Comparison of ENCODE assay signal across 10 cellular contexts in genomic region chr14:102215071-102215470, GRCh38.
DNase-seq lines count a peak whose midpoint lies in the region; ATAC-seq and TF ChIP-seq lines count a peak whose summit lies in the region.
"Had no signal": no experiment of that assay in that cellular context is flagged by ENCODE, and none has a peak within 500 bp of the region (broad histone marks: within the 10 kb centered on the region; RNA-seq: fewer than 3 reads in every experiment).

No MANE protein-coding gene starts in this region.

- TF ChIP-seq POLR2A in gastrocnemius medialis (IDR thresholded peaks at IDR 0.05) (no peak), breast epithelium (IDR thresholded peaks at IDR 0.05) (no peak)

- H3K9me2 ChIP-seq in hepatocyte (replicated peaks; ENCODE audit: insufficient read depth): no peaks in the 10 kb centered on the region

- peaks cover 13% of the 10 kb centered on the region for H3K36me3 Mint-ChIP-seq in brain
- H3K36me3 Mint-ChIP-seq in activated CD4-positive, alpha-beta memory T cell treated with anti-CD3 and anti-CD28 coated beads for 36 hours: no peaks in the 10 kb centered on the region

- H3K9me3 Mint-ChIP-seq in brain: no peaks in the 10 kb centered on the region
- no peaks in the 10 kb centered on the region for H3K9me3 Mint-ChIP-seq in activated CD4-positive, alpha-beta memory T cell treated with anti-CD3 and anti-CD28 coated beads for 36 hours

- WGBS in hepatocyte (ENCODE audit: low lambda C conversion rate, missing lambda C conversion rate): 70% methylated on average over 12 of the region's 12 CpGs

- DNase-seq in EH (ENCODE audit: low read depth) (peak; percentile 81), hepatocyte (ENCODE audit: low spot score) (no peak), gastrocnemius medialis (peak; percentile 23 to 58), SK-N-DZ (ENCODE audit: low spot score) (no peak), breast epithelium (ENCODE audit: low spot score in 2 of 2) (no peak), activated gamma-delta T cell treated with Interleukin-2 at 50 U/mL for 16 hours (no peak)
- no peak for DNase-seq in activated CD4-positive, alpha-beta memory T cell treated with anti-CD3 and anti-CD28 coated beads for 36 hours
- DNase-seq: activated T-cell treated with anti-CD3 and anti-CD28 coated beads for 4 hours, T-helper 17 cell had no signal

- CTCF ChIA-PET in activated CD4-positive, alpha-beta memory T cell treated with anti-CD3 and anti-CD28 coated beads for 36 hours (lab: Charles Lee): interaction anchor here (1.3 kb wide), 1 partner anchor 119 kb away, joined by 4 read pairs; no protein-coding TSS in a partner anchor

- H3K9me3 ChIP-seq in hepatocyte (ENCODE audit: low read depth) (no peaks in the 10 kb centered on the region), gastrocnemius medialis (no peaks in the 10 kb centered on the region), breast epithelium (no peaks in the 10 kb centered on the region)

- H3K4me1 ChIP-seq in hepatocyte (ENCODE audit: insufficient read depth) (peaks cover 10% of the 10 kb centered on the region), gastrocnemius medialis (peaks cover 26 to 32% of the 10 kb centered on the region in 2 donors), breast epithelium (no peaks in the 10 kb centered on the region)

- H3K27me3 ChIP-seq in hepatocyte (no peaks in the 10 kb centered on the region), gastrocnemius medialis (no peaks in the 10 kb centered on the region), breast epithelium (no peaks in the 10 kb centered on the region)

- no peak overlapping the region for H3K27ac ChIP-seq in hepatocyte
- H3K27ac ChIP-seq in gastrocnemius medialis: peak overlapping the region; percentile 2 to 51 (median 26)
- no peak overlapping the region for H3K27ac ChIP-seq in breast epithelium

- H3K27ac Mint-ChIP-seq in brain: peak overlapping the region; percentile 68 to 99 (median 88)
- no peak overlapping the region for H3K27ac Mint-ChIP-seq in activated CD4-positive, alpha-beta memory T cell treated with anti-CD3 and anti-CD28 coated beads for 36 hours
- H3K27ac Mint-ChIP-seq: T-helper 17 cell had no signal

- POLR2A ChIA-PET in activated CD4-positive, alpha-beta memory T cell treated with anti-CD3 and anti-CD28 coated beads for 36 hours (lab: Charles Lee): no interaction called here

- H2AFZ ChIP-seq in hepatocyte: no peak overlapping the region

- intact Hi-C loops in gastrocnemius medialis (cut with DNase I; ENCODE audit: low total_unique reads) (no loop called here), breast epithelium (cut with DNase I; ENCODE audit: low total_unique reads) (no loop called here)
- intact Hi-C loops in activated CD4-positive, alpha-beta memory T cell treated with anti-CD3 and anti-CD28 coated beads for 36 hours (cut with micrococcal nuclease): no loop called here

- peaks cover 39% of the 10 kb centered on the region for H3K79me2 ChIP-seq in hepatocyte

- no peaks in the 10 kb centered on the region for H3K36me3 ChIP-seq in hepatocyte (replicated peaks; ENCODE audit: insufficient read depth, low read depth)
- H3K36me3 ChIP-seq in gastrocnemius medialis: no peaks in the 10 kb centered on the region
- H3K36me3 ChIP-seq in breast epithelium: no peaks in the 10 kb centered on the region

- H3K4me2 ChIP-seq in hepatocyte: peak overlapping the region; percentile 2

- in situ Hi-C loops in gastrocnemius medialis (cut with MboI; ENCODE audit: low sequenced_read_pairs in 4 of 4): no loop called here

- peaks cover 42% of the 10 kb centered on the region for H3K4me1 Mint-ChIP-seq in brain
- H3K4me1 Mint-ChIP-seq in activated CD4-positive, alpha-beta memory T cell treated with anti-CD3 and anti-CD28 coated beads for 36 hours (ENCODE audit: low read depth): peaks cover 11% of the 10 kb centered on the region

- no peak for TF ChIP-seq CTCF in brain (conservative IDR thresholded peaks at IDR 0.05)
- TF ChIP-seq CTCF in hepatocyte (IDR thresholded peaks at IDR 0.05; ENCODE audit: poor library complexity): no peak
- TF ChIP-seq CTCF in gastrocnemius medialis (IDR thresholded peaks at IDR 0.05 in 4 of 5, conservative IDR thresholded peaks at IDR 0.05 in 1 of 5): no peak
- no peak for TF ChIP-seq CTCF in breast epithelium (IDR thresholded peaks at IDR 0.05)

- H3K4me3 ChIP-seq in hepatocyte: no peak overlapping the region
- H3K4me3 ChIP-seq in gastrocnemius medialis: no peak overlapping the region
- no peak overlapping the region for H3K4me3 ChIP-seq in breast epithelium

- peaks cover 3% of the 10 kb centered on the region for H3K27me3 Mint-ChIP-seq in brain
- H3K27me3 Mint-ChIP-seq in activated CD4-positive, alpha-beta memory T cell treated with anti-CD3 and anti-CD28 coated beads for 36 hours: no peaks in the 10 kb centered on the region
- H3K27me3 Mint-ChIP-seq: T-helper 17 cell had no signal

- peak overlapping the region in 2 of 5 experiments; percentile 65 to 81 for H3K4me3 Mint-ChIP-seq in brain
- no peak overlapping the region for H3K4me3 Mint-ChIP-seq in activated CD4-positive, alpha-beta memory T cell treated with anti-CD3 and anti-CD28 coated beads for 36 hours
- H3K4me3 Mint-ChIP-seq: T-helper 17 cell had no signal

- peak; percentile 90 to 95 for ATAC-seq in gastrocnemius medialis
- ATAC-seq: T-helper 17 cell had no signal

- H4K20me1 ChIP-seq in hepatocyte (ENCODE audit: insufficient read depth, poor library complexity, severe bottlenecking): peaks cover 25% of the 10 kb centered on the region

Comparison
In these comparisons a context has a peak if more than half of its experiments do, and no peak if none do; other contexts are left out.
1. DNase-seq: peak in EH (single experiment) and gastrocnemius medialis (2 of 2); none in hepatocyte (single experiment), activated CD4-positive, alpha-beta memory T cell treated with anti-CD3 and anti-CD28 coated beads for 36 hours (single experiment), SK-N-DZ (single experiment), breast epithelium (0 of 2) and activated gamma-delta T cell treated with Interleukin-2 at 50 U/mL for 16 hours (single experiment).
2. H3K27ac ChIP-seq: peak in gastrocnemius medialis (4 of 4); none in hepatocyte (single experiment) and breast epithelium (0 of 2).